ENCODE assay signal across 20 cellular contexts in the genomic region with DNA sequence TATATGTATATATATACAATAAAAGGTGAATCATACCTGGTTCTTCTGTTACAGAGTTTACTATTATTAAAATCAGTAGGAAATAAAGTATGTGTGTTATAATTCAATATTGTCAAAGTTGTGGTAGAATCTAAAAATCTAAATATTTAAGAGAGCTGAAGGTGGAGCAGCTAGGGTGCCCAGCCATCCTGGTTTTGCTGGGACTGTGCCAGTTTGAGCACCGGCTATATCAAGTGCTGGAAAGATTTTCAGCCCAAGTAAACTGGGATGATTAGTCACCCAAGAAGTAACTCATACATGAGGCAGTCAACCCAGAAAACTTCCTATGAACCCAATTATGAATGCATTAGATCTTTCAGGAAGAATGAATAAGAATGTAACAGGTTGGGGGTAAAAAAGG. TPM values are rescaled to one million over a fixed set of nuclear protein-coding genes. Genes with fewer than 3 reads are reported as not detected.
DNase-seq lines count a peak whose midpoint lies in the region; ATAC-seq, FAIRE-seq and TF ChIP-seq lines count a peak whose summit lies in the region.
"Had no signal": no experiment of that assay in that cellular context is flagged by ENCODE, and none has a peak within 500 bp of the region (broad histone marks: within the 10 kb centered on the region; RNA-seq: fewer than 3 reads in every experiment).

No MANE protein-coding gene starts in this region.

- no peaks in the 10 kb centered on the region for H3K9me3 ChIP-seq in SJCRH30 (replicated peaks)
- H3K9me3 ChIP-seq: BLaER1, Caco-2 had no signal

- no peaks in the 10 kb centered on the region for H3K4me1 ChIP-seq in SJCRH30
- H3K4me1 ChIP-seq: BLaER1, Caco-2, HAP-1 had no signal

- H3K4me3 ChIP-seq in bronchial epithelial cell (ENCODE audit: low read depth, low read length) (no peak overlapping the region), SJCRH30 (no peak overlapping the region)
- H3K4me3 ChIP-seq: BLaER1, HAP-1 had no signal

- H3K36me3 ChIP-seq in bronchial epithelial cell (ENCODE audit: control insufficient read depth, insufficient read depth, low read length), result no peaks in the 10 kb centered on the region
- H3K36me3 ChIP-seq in SJCRH30, result no peaks in the 10 kb centered on the region
- H3K36me3 ChIP-seq: BLaER1, HAP-1 had no signal

- no peak overlapping the region for H3K27ac ChIP-seq in SJCRH30
- H3K27ac ChIP-seq: BLaER1, C4-2B had no signal

- ATAC-seq in GM18511 (IDR thresholded peaks at IDR 0.05; ENCODE audit: unreplicated experiment), result no peak
- ATAC-seq: CD8-positive, alpha-beta T cell had no signal

- FAIRE-seq in bronchial epithelial cell (lab: Jason Lieb, UNC) (no peak), HTR-8/SVneo (lab: Jason Lieb, UNC) (no peak)
- FAIRE-seq: GM12892, GM19239, H54 had no signal

- H3K27me3 ChIP-seq in bronchial epithelial cell (ENCODE audit: control insufficient read depth, insufficient read depth, low read length), result no peaks in the 10 kb centered on the region
- no peaks in the 10 kb centered on the region for H3K27me3 ChIP-seq in SJCRH30
- H3K27me3 ChIP-seq: BLaER1 had no signal

- DNase-seq in RKO (ENCODE audit: low spot score), result peak; percentile 4
- peak; percentile 8 for DNase-seq in bronchial epithelial cell (ENCODE audit: low read depth)
- peak; percentile 2 for DNase-seq in kidney tubule cell (ENCODE audit: low spot score)
- DNase-seq in HTR-8/SVneo (ENCODE audit: insufficient read length, low spot score), result no peak
- no peak for DNase-seq in SJCRH30
- DNase-seq: Caco-2; CD4-positive, CD25-positive, alpha-beta regulatory T cell; CD8-positive, alpha-beta T cell; DMS153; DND-41; GOT3; HFFc6 had no signal

- no peak for TF ChIP-seq CTCF in bronchial epithelial cell (IDR thresholded peaks at IDR 0.05; ENCODE audit: insufficient read depth, low read length, severe bottlenecking)

RNA-seq across cellular contexts. Expression of a gene that starts 16.9 kb away (rescaled TPM):
- total RNA-seq in bronchial epithelial cell, result not detected in 2 replicates
- not detected in 2 replicates for total RNA-seq in SJCRH30 (2014; rRNA removed; shearing (Covaris generic))
- total RNA-seq: B cell; Caco-2; CD4-positive, CD25-positive, alpha-beta regulatory T cell; CD8-positive, alpha-beta T cell; HFFc6 had no signal

RNA-seq across cellular contexts. Expression of a gene that starts 21.9 kb away (rescaled TPM):
- not detected in 2 replicates for total RNA-seq in bronchial epithelial cell
- total RNA-seq in SJCRH30 (2014; rRNA removed; shearing (Covaris generic)), result not detected in 2 replicates
- total RNA-seq: B cell; Caco-2; CD4-positive, CD25-positive, alpha-beta regulatory T cell; CD8-positive, alpha-beta T cell; HFFc6 had no signal

RNA-seq across cellular contexts. Expression of a gene that starts 22.8 kb away (rescaled TPM):
- not detected in 2 replicates for total RNA-seq in bronchial epithelial cell
- total RNA-seq in SJCRH30 (2014; rRNA removed; shearing (Covaris generic)), result not detected in 2 replicates
- total RNA-seq: B cell; Caco-2; CD4-positive, CD25-positive, alpha-beta regulatory T cell; CD8-positive, alpha-beta T cell; HFFc6 had no signal

RNA-seq across cellular contexts. Expression of a gene that starts 27.1 kb away (rescaled TPM):
- total RNA-seq in bronchial epithelial cell, result not detected in 2 replicates
- not detected in 2 replicates for total RNA-seq in SJCRH30 (2014; rRNA removed; shearing (Covaris generic))
- total RNA-seq: B cell; Caco-2; CD4-positive, CD25-positive, alpha-beta regulatory T cell; CD8-positive, alpha-beta T cell; HFFc6 had no signal

RNA-seq across cellular contexts. Expression of a gene that starts 31.6 kb away (rescaled TPM):
- total RNA-seq in bronchial epithelial cell, result not detected in 2 replicates
- not detected in 2 replicates for total RNA-seq in SJCRH30 (2014; rRNA removed; shearing (Covaris generic))
- total RNA-seq: B cell; Caco-2; CD4-positive, CD25-positive, alpha-beta regulatory T cell; CD8-positive, alpha-beta T cell; HFFc6 had no signal

Comparison
In these comparisons a context has a peak if more than half of its experiments do, and no peak if none do; other contexts are left out.
1. DNase-seq: peak in RKO (single experiment), bronchial epithelial cell (single experiment) and kidney tubule cell (single experiment); none in HTR-8/SVneo (single experiment) and SJCRH30 (0 of 2).